ENCODE assay signal across 8 cellular contexts in genomic region chr10:13161267-13162012, GRCh38. TPM values are rescaled to one million over a fixed set of nuclear protein-coding genes. Genes with fewer than 3 reads are reported as not detected.
DNase-seq lines count a peak whose midpoint lies in the region; TF ChIP-seq lines count a peak whose summit lies in the region.

Gene MCM10, plus strand, starts transcription at chr10:13161558. Its CDS starts 2,645 bp downstream, at chr10:13164203.

- no peaks in the 10 kb centered on the region for H3K9me3 Mint-ChIP-seq in neural progenitor cell

- H3K9me3 ChIP-seq in HAP-1 = no peaks in the 10 kb centered on the region
- H3K9me3 ChIP-seq in MG63 = no peaks in the 10 kb centered on the region
- no peaks in the 10 kb centered on the region for H3K9me3 ChIP-seq in neural progenitor cell (ENCODE audit: low read depth)

- DNase-seq in GDM1 (lab: John Stamatoyannopoulos, UW) = peak; percentile 98
- DNase-seq in HAP-1 (ENCODE audit: low spot score in 2 of 2) = peak; percentile 98 to 100
- peak; percentile 99 for DNase-seq in MG63
- peak; percentile 97 for DNase-seq in SHP77 treated with DMSO at 0.1 percent for 48 hours (lab: John Stamatoyannopoulos, UW)
- peak; percentile 99 for DNase-seq in activated effector memory CD4-positive, alpha-beta T cell treated with anti-CD3 and anti-CD28 coated beads, Interleukin-2, amount 50 U/mL, for 16 hours
- peak; percentile 99 to 100 for DNase-seq in foreskin fibroblast
- DNase-seq in neural progenitor cell (ENCODE audit: low spot score) = peak; percentile 99
- DNase-seq in stromal cell of bone marrow (ENCODE audit: low read depth) = peak; percentile 99

- peak within 1 kb of the TSS; percentile 14 for H3K9ac ChIP-seq in neural progenitor cell

- peak within 1 kb of the TSS; percentile 93 for H2AFZ ChIP-seq in neural progenitor cell (replicated peaks)

- peaks cover 14% of the 10 kb centered on the region for H3K4me1 Mint-ChIP-seq in neural progenitor cell

- H3K27me3 Mint-ChIP-seq in neural progenitor cell (ENCODE audit: insufficient read depth, low read depth) = peaks cover 4% of the 10 kb centered on the region

- peak within 1 kb of the TSS; percentile 33 for H3K27ac Mint-ChIP-seq in neural progenitor cell

- no peaks in the 10 kb centered on the region for H3K27me3 ChIP-seq in HAP-1 (ENCODE audit: low read depth)
- H3K27me3 ChIP-seq in MG63 = no peaks in the 10 kb centered on the region
- no peaks in the 10 kb centered on the region for H3K27me3 ChIP-seq in neural progenitor cell

- H3K4me3 ChIP-seq in HAP-1 = peak within 1 kb of the TSS; percentile 77
- peak within 1 kb of the TSS; percentile 86 for H3K4me3 ChIP-seq in MG63
- H3K4me3 ChIP-seq in foreskin fibroblast (ENCODE audit: low read depth in 1 of 2, low read length in 2 of 2) = peak within 1 kb of the TSS; percentile 68 to 77
- H3K4me3 ChIP-seq in neural progenitor cell = peak within 1 kb of the TSS; percentile 52

- H3F3A ChIP-seq in neural progenitor cell (ENCODE audit: low read depth) = no peaks in the 10 kb centered on the region

- H4K20me1 ChIP-seq in neural progenitor cell (ENCODE audit: low read depth) = peaks cover 24% of the 10 kb centered on the region

- H3K4me2 ChIP-seq in neural progenitor cell = peak within 1 kb of the TSS; percentile 77

- H3K4me1 ChIP-seq in HAP-1 (peaks cover 9% of the 10 kb centered on the region), neural progenitor cell (peaks cover 7% of the 10 kb centered on the region)

- peaks cover 48% of the 10 kb centered on the region for H3K79me2 ChIP-seq in neural progenitor cell (ENCODE audit: low read depth)

- H3K36me3 ChIP-seq in HAP-1 (replicated peaks) (peaks cover 18% of the 10 kb centered on the region), MG63 (peaks cover 18% of the 10 kb centered on the region), neural progenitor cell (no peaks in the 10 kb centered on the region)

- peak; percentile 77 for TF ChIP-seq CTCF in foreskin fibroblast (IDR thresholded peaks at IDR 0.05; ENCODE audit: low read depth, low read length)
- peak; percentile 87 for TF ChIP-seq CTCF in neural progenitor cell (IDR thresholded peaks at IDR 0.05)

- peak within 1 kb of the TSS; percentile 89 for H3K4me3 Mint-ChIP-seq in neural progenitor cell

- H3K36me3 Mint-ChIP-seq in neural progenitor cell = peaks cover 6% of the 10 kb centered on the region

- in situ Hi-C loops in HAP-1 (cut with MboI; ENCODE audit: low sequenced_read_pairs) = no loop called here

- H3K27ac ChIP-seq in neural progenitor cell = no peak within 1 kb of the TSS

RNA-seq across cellular contexts. Expression of gene MCM10, which starts in this region (rescaled TPM):
- 16.3 and 27.8 TPM in 2 replicates for total RNA-seq in MG63 (2014; rRNA removed; shearing (Covaris generic); ENCODE audit: low replicate concordance)
- 38.2 and 44.5 TPM in 2 replicates for total RNA-seq in neural progenitor cell (ENCODE audit: low replicate concordance)
